27 cellular contexts compared by ENCODE assay signal in the genomic region with DNA sequence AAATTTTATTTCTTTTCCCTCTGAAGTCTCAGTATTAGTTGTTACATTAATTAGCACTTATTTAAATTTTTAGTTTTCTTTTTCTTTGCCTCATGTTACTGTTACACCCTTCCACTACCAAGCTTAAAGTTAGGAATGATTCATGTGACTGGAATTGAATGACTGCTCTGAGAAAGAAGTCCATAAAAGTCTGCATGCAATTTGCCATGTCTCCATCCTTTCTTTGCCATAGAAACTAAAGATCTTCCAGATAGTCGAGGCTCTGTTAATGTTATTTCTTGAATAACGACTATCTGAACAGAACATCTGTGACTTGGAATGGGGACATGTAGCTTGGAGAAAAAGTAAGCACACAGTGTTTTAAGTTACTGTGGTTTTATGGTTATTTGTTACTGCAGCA.
"Had no signal": no experiment of that assay in that cellular context is flagged by ENCODE, and none has a peak within 500 bp of the region (broad histone marks: within the 10 kb centered on the region; RNA-seq: fewer than 3 reads in every experiment).

No MANE protein-coding gene starts in this region.

- FAIRE-seq: islet of Langerhans had no signal

- H3K9ac ChIP-seq: neural progenitor cell, parathyroid adenoma had no signal

- H3K27me3 ChIP-seq: neural progenitor cell, neutrophil, right atrium auricular region, right lobe of liver, stomach, testis, thyroid gland, transverse colon, upper lobe of left lung, vagina had no signal

- H3K4me2 ChIP-seq: neural progenitor cell had no signal

- H2AFZ ChIP-seq: neural progenitor cell, parathyroid adenoma had no signal

- H3K4me3 ChIP-seq: left ventricle myocardium inferior, lung, neural progenitor cell, psoas muscle, right atrium auricular region, right lobe of liver, skin epidermis, stomach, testis, thyroid gland, transverse colon, upper lobe of left lung, vagina had no signal

- ATAC-seq: natural killer cell; psoas muscle; right lobe of liver; stimulated activated naive B cell treated with anti-CD40 and anti-IgM and Interleukin-4, amounts not matched to agents 10 μg/mL and 1 μg/mL and 100 μg/mL, for 72 hours; stimulated activated naive CD8-positive, alpha-beta T cell treated with anti-CD3 and anti-CD28 coated beads, Interleukin-15, Interleukin-2, amounts not matched to agents 100 U/mL and 50 U/mL, for 24 hours had no signal

- H3K27ac ChIP-seq: left ventricle myocardium inferior, neural progenitor cell, neutrophil, parathyroid adenoma, psoas muscle, right atrium auricular region, right lobe of liver, skin epidermis, stomach, testis, thyroid gland, transverse colon, upper lobe of left lung, vagina had no signal

- DNase-seq: left ventricle myocardium inferior; mesendoderm; naive B cell; natural killer cell; nephron progenitor cell; occipital lobe; psoas muscle; right lobe of liver; stimulated activated CD4-positive, alpha-beta T cell treated with anti-CD3 and anti-CD28 coated beads, Interleukin-12 subunit alpha, Interleukin-12 subunit beta, amount 100 ng/mL, for 4 hours; stimulated activated CD4-positive, alpha-beta T cell treated with anti-CD3 and anti-CD28 coated beads, Interleukin-15, amount 100 ng/mL, for 24 hours; stimulated activated CD4-positive, alpha-beta T cell treated with anti-CD3 and anti-CD28 coated beads, Interleukin-2, amount 100 ng/mL, for 24 hours; stimulated activated CD4-positive, alpha-beta T cell treated with anti-CD3 and anti-CD28 coated beads, Interleukin-4, amount 100 ng/mL, for 1 hour; stimulated activated naive B cell treated with anti-CD40 and anti-IgM and Interleukin-4, amounts not matched to agents 10 μg/mL and 1 μg/mL and 100 μg/mL, for 72 hours; stimulated activated naive CD8-positive, alpha-beta T cell treated with anti-CD3 and anti-CD28 coated beads, Interleukin-15, Interleukin-2, amounts not matched to agents 100 U/mL and 50 U/mL, for 24 hours; stomach; testis; thyroid gland; transverse colon; upper lobe of left lung had no signal

- H3K79me2 ChIP-seq: parathyroid adenoma had no signal

- H3K4me1 ChIP-seq: left ventricle myocardium inferior, neural progenitor cell, parathyroid adenoma, psoas muscle, right atrium auricular region, right lobe of liver, stomach, testis, thyroid gland, transverse colon, upper lobe of left lung, vagina had no signal

- H3K36me3 ChIP-seq: left ventricle myocardium inferior, neural progenitor cell, neutrophil, right atrium auricular region, right lobe of liver, stomach, thyroid gland, transverse colon, upper lobe of left lung, vagina had no signal

- H3K9me3 ChIP-seq: neutrophil, psoas muscle, right atrium auricular region, right lobe of liver, stomach, testis, thyroid gland, transverse colon, upper lobe of left lung, vagina had no signal
